Comparison of ENCODE assay signal across 1 cellular context in the genomic region with DNA sequence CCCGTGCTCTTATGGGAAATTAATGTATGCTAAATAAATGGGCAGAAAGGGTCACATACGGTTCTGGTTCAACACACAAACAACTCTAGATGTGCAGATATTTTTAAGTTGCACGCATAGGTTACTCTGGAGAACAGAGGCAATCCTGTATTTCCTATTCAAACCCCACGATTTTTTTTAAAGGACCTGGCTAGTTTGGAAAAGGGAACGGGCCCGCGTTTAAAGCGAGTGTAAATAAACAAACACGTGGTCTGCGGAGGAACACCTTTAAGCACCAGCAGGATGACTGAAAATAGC.
TF ChIP-seq lines count a peak whose summit lies in the region.

No MANE protein-coding gene starts in this region.

TF ChIP-seq in HepG2, 621 proteins besides CTCF, POLR2A, EP300 and RAD21 (continued from another document):
- TF ChIP-seq ZNF121 (CRISPR knock-in tag; IDR thresholded peaks at IDR 0.05) (no peak), STAT5B (CRISPR knock-in tag; IDR thresholded peaks at IDR 0.05) (no peak), ZBTB38 (CRISPR knock-in tag; IDR thresholded peaks at IDR 0.05) (no peak), MED1 (CRISPR knock-in tag; IDR thresholded peaks at IDR 0.05) (no peak), TMF1 (CRISPR knock-in tag; IDR thresholded peaks at IDR 0.05; ENCODE audit: low read depth) (no peak), AGO1 (IDR thresholded peaks at IDR 0.05; ENCODE audit: low read depth, low read length, poor library complexity, severe bottlenecking) (no peak), SRSF1 (optimal IDR thresholded peaks at IDR 0.05; ENCODE audit: low read depth, low read length) (no peak), DRAP1 (CRISPR knock-in tag; IDR thresholded peaks at IDR 0.05) (no peak), PCBP2 (optimal IDR thresholded peaks at IDR 0.05; ENCODE audit: low read depth, low read length, poor library complexity, severe bottlenecking) (no peak), TCF7 (IDR thresholded peaks at IDR 0.05; ENCODE audit: low read depth) (no peak), ZBTB3 (CRISPR knock-in tag; IDR thresholded peaks at IDR 0.05; ENCODE audit: borderline replicate concordance, low read depth) (no peak), ZFP37 (CRISPR knock-in tag; IDR thresholded peaks at IDR 0.05; ENCODE audit: borderline replicate concordance) (no peak), HMGA1 (CRISPR knock-in tag; conservative IDR thresholded peaks at IDR 0.05) (no peak), AHR (CRISPR knock-in tag; IDR thresholded peaks at IDR 0.05) (no peak), ZNF83 (CRISPR knock-in tag; IDR thresholded peaks at IDR 0.05; ENCODE audit: borderline replicate concordance) (no peak), SIN3A (IDR thresholded peaks at IDR 0.05; ENCODE audit: borderline replicate concordance, low read depth, low read length) (no peak), ZGPAT (CRISPR knock-in tag; IDR thresholded peaks at IDR 0.05) (no peak), RBM39 (IDR thresholded peaks at IDR 0.05; ENCODE audit: low read depth, low read length, poor library complexity, severe bottlenecking) (no peak), JUND (CRISPR knock-in tag; IDR thresholded peaks at IDR 0.05) (no peak), SMC3 (IDR thresholded peaks at IDR 0.05; ENCODE audit: low read length) (no peak), ASH2L (IDR thresholded peaks at IDR 0.05; ENCODE audit: insufficient read length, low read depth, low read length) (no peak), ZC3H4 (CRISPR knock-in tag; IDR thresholded peaks at IDR 0.05; ENCODE audit: borderline replicate concordance) (no peak), ZBTB1 (CRISPR knock-in tag; IDR thresholded peaks at IDR 0.05; ENCODE audit: borderline replicate concordance) (no peak), ZNF17 (CRISPR knock-in tag; IDR thresholded peaks at IDR 0.05) (no peak), HNRNPL (IDR thresholded peaks at IDR 0.05; ENCODE audit: low read depth, low read length) (no peak), BRCA1 (CRISPR knock-in tag; IDR thresholded peaks at IDR 0.05) (no peak), DMAP1 (CRISPR knock-in tag; IDR thresholded peaks at IDR 0.05) (no peak; the same call in 1 of the 2 replicates), GATAD2A (CRISPR knock-in tag; IDR thresholded peaks at IDR 0.05) (no peak), HNF4G (IDR thresholded peaks at IDR 0.05; ENCODE audit: borderline replicate concordance, low read depth, low read length) (no peak), HNF4G (CRISPR knock-in tag; IDR thresholded peaks at IDR 0.05; ENCODE audit: borderline replicate concordance, low read depth) (0 out of 2 replicates have a peak, but pooled peaks have one; percentile 2), KLF11 (CRISPR knock-in tag; IDR thresholded peaks at IDR 0.05) (no peak), SETDB1 (CRISPR knock-in tag; IDR thresholded peaks at IDR 0.05; ENCODE audit: borderline replicate concordance) (no peak), ZFP82 (CRISPR knock-in tag; IDR thresholded peaks at IDR 0.05; ENCODE audit: borderline replicate concordance) (no peak), NFYC (CRISPR knock-in tag; IDR thresholded peaks at IDR 0.05) (no peak), ZNF24 (IDR thresholded peaks at IDR 0.05) (no peak)
- TF ChIP-seq, protein P1, sequence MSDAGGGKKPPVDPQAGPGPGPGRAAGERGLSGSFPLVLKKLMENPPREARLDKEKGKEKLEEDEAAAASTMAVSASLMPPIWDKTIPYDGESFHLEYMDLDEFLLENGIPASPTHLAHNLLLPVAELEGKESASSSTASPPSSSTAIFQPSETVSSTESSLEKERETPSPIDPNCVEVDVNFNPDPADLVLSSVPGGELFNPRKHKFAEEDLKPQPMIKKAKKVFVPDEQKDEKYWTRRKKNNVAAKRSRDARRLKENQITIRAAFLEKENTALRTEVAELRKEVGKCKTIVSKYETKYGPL (CRISPR knock-in tag; IDR thresholded peaks at IDR 0.05): no peak
- TF ChIP-seq, protein P2, sequence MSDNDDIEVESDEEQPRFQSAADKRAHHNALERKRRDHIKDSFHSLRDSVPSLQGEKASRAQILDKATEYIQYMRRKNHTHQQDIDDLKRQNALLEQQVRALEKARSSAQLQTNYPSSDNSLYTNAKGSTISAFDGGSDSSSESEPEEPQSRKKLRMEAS (IDR thresholded peaks at IDR 0.05): peak; percentile 66; the same call in 1 of the 2 replicates
- TF ChIP-seq, protein P3, sequence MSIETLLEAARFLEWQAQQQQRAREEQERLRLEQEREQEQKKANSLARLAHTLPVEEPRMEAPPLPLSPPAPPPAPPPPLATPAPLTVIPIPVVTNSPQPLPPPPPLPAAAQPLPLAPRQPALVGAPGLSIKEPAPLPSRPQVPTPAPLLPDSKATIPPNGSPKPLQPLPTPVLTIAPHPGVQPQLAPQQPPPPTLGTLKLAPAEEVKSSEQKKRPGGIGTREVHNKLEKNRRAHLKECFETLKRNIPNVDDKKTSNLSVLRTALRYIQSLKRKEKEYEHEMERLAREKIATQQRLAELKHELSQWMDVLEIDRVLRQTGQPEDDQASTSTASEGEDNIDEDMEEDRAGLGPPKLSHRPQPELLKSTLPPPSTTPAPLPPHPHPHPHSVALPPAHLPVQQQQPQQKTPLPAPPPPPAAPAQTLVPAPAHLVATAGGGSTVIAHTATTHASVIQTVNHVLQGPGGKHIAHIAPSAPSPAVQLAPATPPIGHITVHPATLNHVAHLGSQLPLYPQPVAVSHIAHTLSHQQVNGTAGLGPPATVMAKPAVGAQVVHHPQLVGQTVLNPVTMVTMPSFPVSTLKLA (IDR thresholded peaks at IDR 0.05): 0 out of 2 replicates have a peak, but pooled peaks have one; percentile 26
- TF ChIP-seq, protein P4, sequence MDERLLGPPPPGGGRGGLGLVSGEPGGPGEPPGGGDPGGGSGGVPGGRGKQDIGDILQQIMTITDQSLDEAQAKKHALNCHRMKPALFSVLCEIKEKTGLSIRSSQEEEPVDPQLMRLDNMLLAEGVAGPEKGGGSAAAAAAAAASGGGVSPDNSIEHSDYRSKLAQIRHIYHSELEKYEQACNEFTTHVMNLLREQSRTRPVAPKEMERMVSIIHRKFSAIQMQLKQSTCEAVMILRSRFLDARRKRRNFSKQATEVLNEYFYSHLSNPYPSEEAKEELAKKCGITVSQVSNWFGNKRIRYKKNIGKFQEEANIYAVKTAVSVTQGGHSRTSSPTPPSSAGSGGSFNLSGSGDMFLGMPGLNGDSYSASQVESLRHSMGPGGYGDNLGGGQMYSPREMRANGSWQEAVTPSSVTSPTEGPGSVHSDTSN (CRISPR knock-in tag; IDR thresholded peaks at IDR 0.05): no peak
- TF ChIP-seq, protein P5, sequence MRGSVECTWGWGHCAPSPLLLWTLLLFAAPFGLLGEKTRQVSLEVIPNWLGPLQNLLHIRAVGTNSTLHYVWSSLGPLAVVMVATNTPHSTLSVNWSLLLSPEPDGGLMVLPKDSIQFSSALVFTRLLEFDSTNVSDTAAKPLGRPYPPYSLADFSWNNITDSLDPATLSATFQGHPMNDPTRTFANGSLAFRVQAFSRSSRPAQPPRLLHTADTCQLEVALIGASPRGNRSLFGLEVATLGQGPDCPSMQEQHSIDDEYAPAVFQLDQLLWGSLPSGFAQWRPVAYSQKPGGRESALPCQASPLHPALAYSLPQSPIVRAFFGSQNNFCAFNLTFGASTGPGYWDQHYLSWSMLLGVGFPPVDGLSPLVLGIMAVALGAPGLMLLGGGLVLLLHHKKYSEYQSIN (CRISPR knock-in tag; IDR thresholded peaks at IDR 0.05; ENCODE audit: borderline replicate concordance): no peak
- TF ChIP-seq, protein P6, sequence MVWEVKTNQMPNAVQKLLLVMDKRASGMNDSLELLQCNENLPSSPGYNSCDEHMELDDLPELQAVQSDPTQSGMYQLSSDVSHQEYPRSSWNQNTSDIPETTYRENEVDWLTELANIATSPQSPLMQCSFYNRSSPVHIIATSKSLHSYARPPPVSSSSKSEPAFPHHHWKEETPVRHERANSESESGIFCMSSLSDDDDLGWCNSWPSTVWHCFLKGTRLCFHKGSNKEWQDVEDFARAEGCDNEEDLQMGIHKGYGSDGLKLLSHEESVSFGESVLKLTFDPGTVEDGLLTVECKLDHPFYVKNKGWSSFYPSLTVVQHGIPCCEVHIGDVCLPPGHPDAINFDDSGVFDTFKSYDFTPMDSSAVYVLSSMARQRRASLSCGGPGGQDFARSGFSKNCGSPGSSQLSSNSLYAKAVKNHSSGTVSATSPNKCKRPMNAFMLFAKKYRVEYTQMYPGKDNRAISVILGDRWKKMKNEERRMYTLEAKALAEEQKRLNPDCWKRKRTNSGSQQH (CRISPR knock-in tag; IDR thresholded peaks at IDR 0.05; ENCODE audit: low read depth): no peak
